ENCODE assay signal across 7 cellular contexts in the genomic region with DNA sequence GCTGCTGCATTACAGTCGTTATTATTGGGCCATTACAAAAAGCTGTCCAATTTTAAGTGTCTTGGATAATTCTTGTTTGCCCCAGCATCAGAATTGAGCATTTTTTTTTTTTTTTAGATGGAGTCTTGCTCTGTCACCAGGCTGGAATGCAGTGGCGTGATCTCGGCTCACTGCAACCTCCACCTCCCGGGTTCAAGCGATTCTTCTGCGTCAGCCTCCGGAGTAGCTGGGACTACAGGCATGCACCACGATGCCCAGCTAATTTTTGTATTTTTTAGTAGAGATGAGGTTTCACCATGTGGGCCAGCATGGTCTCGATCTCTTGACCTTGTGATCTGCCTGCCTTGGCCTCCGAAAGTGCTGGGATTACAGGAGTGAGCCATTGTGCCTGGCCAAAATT.
A peak's percentile ranks its signal among the peaks of the same experiment; 100 is the strongest.
DNase-seq lines count a peak whose midpoint lies in the region; FAIRE-seq and TF ChIP-seq lines count a peak whose summit lies in the region.
"Not testable (repeated sequence)": the region's sequence is repeated elsewhere in the genome, so short reads cannot be mapped to it uniquely, and the experiment has no call there.

No MANE protein-coding gene starts in this region.

- not testable (repeated sequence) for H2BK120ac ChIP-seq in mesenchymal stem cell (ENCODE audit: low read depth, low read length)

- TF ChIP-seq CTCF in OCI-LY1 (IDR thresholded peaks at IDR 0.05; ENCODE audit: low read length); astrocyte (IDR thresholded peaks at IDR 0.05; ENCODE audit: insufficient read depth, low read depth, low read length); endothelial cell of umbilical vein (IDR thresholded peaks at IDR 0.05; ENCODE audit: extremely low read depth in 1 of 2, insufficient read depth in 1 of 2, low read depth in 1 of 2, low read length in 2 of 2); osteocyte (IDR thresholded peaks at IDR 0.05): not testable (repeated sequence)

- H3K4me3 Mint-ChIP-seq in astrocyte (ENCODE audit: unreplicated experiment); osteocyte (ENCODE audit: unreplicated experiment): not testable (repeated sequence)

- H3K9me3 Mint-ChIP-seq in astrocyte (ENCODE audit: unreplicated experiment); osteocyte (ENCODE audit: unreplicated experiment): not testable (repeated sequence)

- DNase-seq in EH (ENCODE audit: low read depth) (peak; percentile 18), HT1080 (ENCODE audit: low read depth) (peak; percentile 44)
- not testable (repeated sequence) for DNase-seq in astrocyte (ENCODE audit: low read depth); endothelial cell of umbilical vein (ENCODE audit: low read depth, low spot score); mesenchymal stem cell; osteocyte (ENCODE audit: extremely low spot score, unreplicated experiment)

- H3K9me1 ChIP-seq in endothelial cell of umbilical vein (replicated peaks; ENCODE audit: control insufficient read depth, extremely low read depth, insufficient read depth, low read length): not testable (repeated sequence)

- H3K79me2 ChIP-seq in OCI-LY1 (ENCODE audit: insufficient read depth, low read length): not testable (repeated sequence)
- H3K79me2 ChIP-seq in astrocyte (ENCODE audit: insufficient read depth, low read length): peaks cover 20% of the 10 kb centered on the region
- H3K79me2 ChIP-seq in endothelial cell of umbilical vein (ENCODE audit: control insufficient read depth, insufficient read depth, low read length): peaks cover 17% of the 10 kb centered on the region

- POLR2A ChIA-PET in endothelial cell of umbilical vein (lab: Charles Lee): interaction anchor here (0.6 to 0.7 kb wide), 2 partner anchors 29 to 124 kb away, joined by 3 to 4 read pairs; no protein-coding TSS in a partner anchor

- not testable (repeated sequence) for FAIRE-seq in astrocyte (lab: Jason Lieb, UNC)
- FAIRE-seq in endothelial cell of umbilical vein (lab: Jason Lieb, UNC): peak; percentile 91

- not testable (repeated sequence) for H3K14ac ChIP-seq in mesenchymal stem cell (ENCODE audit: low read length in 2 of 2)

- not testable (repeated sequence) for H3K36me3 Mint-ChIP-seq in astrocyte (ENCODE audit: low read depth, unreplicated experiment); osteocyte (ENCODE audit: unreplicated experiment)

- H4K20me1 ChIP-seq in OCI-LY1 (ENCODE audit: insufficient read depth, low read length); astrocyte (ENCODE audit: insufficient read depth, low read length); endothelial cell of umbilical vein (replicated peaks; ENCODE audit: control insufficient read depth, extremely low read depth, insufficient read depth, low read length): not testable (repeated sequence)

- H4K8ac ChIP-seq in mesenchymal stem cell (ENCODE audit: low read length): not testable (repeated sequence)

- not testable (repeated sequence) for H3K9me3 ChIP-seq in OCI-LY1 (ENCODE audit: low read length); astrocyte (ENCODE audit: insufficient read depth, low read depth, low read length); endothelial cell of umbilical vein (replicated peaks; ENCODE audit: control insufficient read depth, insufficient read depth, low read length); mesenchymal stem cell (ENCODE audit: control insufficient read depth, low read length)

- not testable (repeated sequence) for BruUV-seq in endothelial cell of umbilical vein (replicated peaks; lab: Mats Ljungman, UMichigan)

- H3K9me2 ChIP-seq in OCI-LY1 (ENCODE audit: low read depth, low read length): not testable (repeated sequence)

- not testable (repeated sequence) for H2BK15ac ChIP-seq in mesenchymal stem cell (ENCODE audit: low read depth, poor library complexity, severe bottlenecking)

- not testable (repeated sequence) for H2AFZ ChIP-seq in OCI-LY1 (ENCODE audit: low read length); astrocyte (ENCODE audit: low read depth, low read length); endothelial cell of umbilical vein (ENCODE audit: low read depth, low read length); mesenchymal stem cell (ENCODE audit: low read depth, low read length)

- CTCF ChIA-PET in endothelial cell of umbilical vein (lab: Charles Lee): not testable (repeated sequence)

- intact Hi-C loops in endothelial cell of umbilical vein (cut with micrococcal nuclease): loop anchor here (1.0 kb wide), 1 partner anchor 126 kb away; no protein-coding TSS in a partner anchor

- H3K18ac ChIP-seq in mesenchymal stem cell (ENCODE audit: low read depth in 1 of 2, low read length in 2 of 2): not testable (repeated sequence)

- H2BK12ac ChIP-seq in mesenchymal stem cell (ENCODE audit: low read length in 2 of 2): not testable (repeated sequence)

- H3K27ac ChIP-seq in OCI-LY1 (ENCODE audit: low read depth, low read length, poor library complexity, severe bottlenecking) (peak overlapping the region; percentile 50), astrocyte (ENCODE audit: low read depth, low read length) (peak overlapping the region; percentile 62), endothelial cell of umbilical vein (ENCODE audit: insufficient read depth, low read depth, low read length) (peak overlapping the region; percentile 82), mesenchymal stem cell (ENCODE audit: low read length, poor library complexity, severe bottlenecking) (peak overlapping the region; percentile 70)

- not testable (repeated sequence) for H2AK5ac ChIP-seq in mesenchymal stem cell (ENCODE audit: low read length, severe bottlenecking)

- peak overlapping the region; percentile 19 for H2BK5ac ChIP-seq in mesenchymal stem cell (ENCODE audit: low read depth, low read length, poor library complexity, severe bottlenecking)

- 27% methylated on average over 10 of the region's 10 CpGs for WGBS in mesenchymal stem cell

- not testable (repeated sequence) for H3K9ac ChIP-seq in OCI-LY1 (ENCODE audit: low read length); mesenchymal stem cell (ENCODE audit: low read length)
- peak overlapping the region; percentile 68 for H3K9ac ChIP-seq in astrocyte (ENCODE audit: low read length)
- peak overlapping the region; percentile 54 for H3K9ac ChIP-seq in endothelial cell of umbilical vein (replicated peaks; ENCODE audit: extremely low read depth, insufficient read depth, low read length)

- dilution Hi-C loops in endothelial cell of umbilical vein (cut with MboI; ENCODE audit: extremely low pct_ligation_motif_present, low sequenced_read_pairs): not testable (repeated sequence)

- peaks cover 10% of the 10 kb centered on the region for H3K36me3 ChIP-seq in OCI-LY1 (ENCODE audit: insufficient read depth, low read length)
- H3K36me3 ChIP-seq in astrocyte (ENCODE audit: insufficient read depth, low read length); endothelial cell of umbilical vein (ENCODE audit: control insufficient read depth in 2 of 2, extremely low read depth in 1 of 2, insufficient read depth in 2 of 2, low read length in 2 of 2); mesenchymal stem cell (ENCODE audit: control insufficient read depth in 1 of 2, insufficient read depth in 2 of 2, low read depth in 1 of 2, low read length in 2 of 2): not testable (repeated sequence)

- H3K79me1 ChIP-seq in mesenchymal stem cell (replicated peaks; ENCODE audit: low read length, poor library complexity, severe bottlenecking): not testable (repeated sequence)

- peaks cover 79% of the 10 kb centered on the region for H3K4me1 ChIP-seq in OCI-LY1 (ENCODE audit: insufficient read depth, low read length, severe bottlenecking)
- peaks cover 24% of the 10 kb centered on the region for H3K4me1 ChIP-seq in astrocyte (ENCODE audit: insufficient read depth, low read length)
- H3K4me1 ChIP-seq in endothelial cell of umbilical vein (ENCODE audit: control insufficient read depth, extremely low read depth, insufficient read depth, low read length): peaks cover 31% of the 10 kb centered on the region
- not testable (repeated sequence) for H3K4me1 ChIP-seq in mesenchymal stem cell (ENCODE audit: control insufficient read depth, insufficient read depth, low read depth, low read length)

- not testable (repeated sequence) for H3K27me3 Mint-ChIP-seq in astrocyte (ENCODE audit: low read depth, unreplicated experiment); osteocyte (ENCODE audit: unreplicated experiment)

- H3K4me1 Mint-ChIP-seq in astrocyte (ENCODE audit: low read depth, unreplicated experiment) (peaks cover 44% of the 10 kb centered on the region), osteocyte (ENCODE audit: unreplicated experiment) (peaks cover 54% of the 10 kb centered on the region)

- H3K4ac ChIP-seq in mesenchymal stem cell (ENCODE audit: low read depth in 1 of 2, low read length in 2 of 2): not testable (repeated sequence)

- not testable (repeated sequence) for H3F3A ChIP-seq in OCI-LY1 (ENCODE audit: insufficient read depth, low read length)

- TF ChIP-seq POLR2A in endothelial cell of umbilical vein (IDR thresholded peaks at IDR 0.05; ENCODE audit: low read depth, low read length): not testable (repeated sequence)

- H3K23ac ChIP-seq in mesenchymal stem cell (ENCODE audit: low read length in 2 of 2): not testable (repeated sequence)

- H4K91ac ChIP-seq in mesenchymal stem cell (ENCODE audit: low read length): not testable (repeated sequence)

- not testable (repeated sequence) for H3K4me3 ChIP-seq in OCI-LY1 (ENCODE audit: low read depth, low read length, poor library complexity, severe bottlenecking); astrocyte (ENCODE audit: insufficient read depth, low read depth, low read length); endothelial cell of umbilical vein (replicated peaks in 1 of 3; ENCODE audit: insufficient read depth in 1 of 3, low read depth in 1 of 3, low read length in 3 of 3); mesenchymal stem cell (ENCODE audit: insufficient read depth in 1 of 2, low read depth in 1 of 2, low read length in 2 of 2)

- H3K4me2 ChIP-seq in OCI-LY1 (ENCODE audit: low read length); mesenchymal stem cell (ENCODE audit: low read length, poor library complexity, severe bottlenecking): not testable (repeated sequence)
- H3K4me2 ChIP-seq in astrocyte (ENCODE audit: low read length) (peak overlapping the region; percentile 74), endothelial cell of umbilical vein (ENCODE audit: insufficient read depth, low read length) (peak overlapping the region; percentile 87)

- H3K27ac Mint-ChIP-seq in astrocyte (ENCODE audit: unreplicated experiment) (peak overlapping the region; percentile 72), osteocyte (ENCODE audit: unreplicated experiment) (peak overlapping the region; percentile 76)

- H3K27me3 ChIP-seq in OCI-LY1 (ENCODE audit: insufficient read depth, low read length); astrocyte (ENCODE audit: insufficient read depth, low read length); endothelial cell of umbilical vein (ENCODE audit: control insufficient read depth in 2 of 2, insufficient read depth in 2 of 2, low read length in 2 of 2); mesenchymal stem cell (ENCODE audit: control insufficient read depth in 1 of 2, insufficient read depth in 1 of 2, low read length in 2 of 2): not testable (repeated sequence)
